In genomic region chr4:5032825-5033224, GRCh38 we compare ENCODE assay signal across 21 cellular contexts. TPM values are rescaled to one million over a fixed set of nuclear protein-coding genes. Genes with fewer than 3 reads are reported as not detected.
DNase-seq lines count a peak whose midpoint lies in the region; FAIRE-seq and TF ChIP-seq lines count a peak whose summit lies in the region.
"Had no signal": no experiment of that assay in that cellular context is flagged by ENCODE, and none has a peak within 500 bp of the region (broad histone marks: within the 10 kb centered on the region; RNA-seq: fewer than 3 reads in every experiment).

No MANE protein-coding gene starts in this region.

- POLR2A ChIA-PET in PC-9 (lab: Charles Lee; ENCODE audit: unreplicated experiment), result no interaction called here

- H3K27me3 ChIP-seq in astrocyte (ENCODE audit: insufficient read depth, low read length) (no peaks in the 10 kb centered on the region), keratinocyte (ENCODE audit: control insufficient read depth, extremely low read depth, insufficient read depth, low read length) (no peaks in the 10 kb centered on the region), subcutaneous abdominal adipose tissue (ENCODE audit: control insufficient read depth in 5 of 5, insufficient read depth in 4 of 5, low read length in 5 of 5) (no peaks in the 10 kb centered on the region), PC-9 (ENCODE audit: insufficient read depth, low read depth) (peaks cover 25% of the 10 kb centered on the region)
- H3K27me3 ChIP-seq: upper lobe of left lung had no signal

- peaks cover 22% of the 10 kb centered on the region for H3K4me1 ChIP-seq in astrocyte (ENCODE audit: insufficient read depth, low read length)
- H3K4me1 ChIP-seq in keratinocyte (ENCODE audit: control insufficient read depth, extremely low read depth, insufficient read depth, low read length), result peaks cover 24% of the 10 kb centered on the region
- H3K4me1 ChIP-seq in subcutaneous abdominal adipose tissue (ENCODE audit: control insufficient read depth in 5 of 5, insufficient read depth in 5 of 5, low read length in 5 of 5), result peaks cover 5 to 50% (median 35%) of the 10 kb centered on the region in 5 donors
- peaks cover 8% of the 10 kb centered on the region; the same call in 1 of the 2 replicates for H3K4me1 ChIP-seq in PC-9 (replicated peaks; ENCODE audit: insufficient read depth)

- H3K36me3 Mint-ChIP-seq in CD14-positive monocyte, result peaks cover 4% of the 10 kb centered on the region in 2 donors
- no peaks in the 10 kb centered on the region for H3K36me3 Mint-ChIP-seq in astrocyte (ENCODE audit: low read depth, unreplicated experiment)
- H3K36me3 Mint-ChIP-seq: CD8-positive, alpha-beta memory T cell had no signal

- H3K4me3 Mint-ChIP-seq in CD14-positive monocyte, result peak overlapping the region; percentile 64 to 80
- H3K4me3 Mint-ChIP-seq in astrocyte (ENCODE audit: unreplicated experiment), result no peak overlapping the region
- H3K4me3 Mint-ChIP-seq: CD8-positive, alpha-beta memory T cell had no signal

- no peaks in the 10 kb centered on the region for H4K20me1 ChIP-seq in astrocyte (ENCODE audit: insufficient read depth, low read length)
- H4K20me1 ChIP-seq in keratinocyte (ENCODE audit: control insufficient read depth, extremely low read depth, insufficient read depth, low read length), result no peaks in the 10 kb centered on the region
- H4K20me1 ChIP-seq in PC-9 (ENCODE audit: insufficient read depth), result no peaks in the 10 kb centered on the region

- TF ChIP-seq CTCF in CD14-positive monocyte (IDR thresholded peaks at IDR 0.05) (no peak), astrocyte (IDR thresholded peaks at IDR 0.05; ENCODE audit: insufficient read depth, low read depth, low read length) (no peak), keratinocyte (optimal IDR thresholded peaks at IDR 0.05 in 1 of 3, IDR thresholded peaks at IDR 0.05 in 1 of 3, conservative IDR thresholded peaks at IDR 0.05 in 1 of 3; ENCODE audit: extremely low read depth in 1 of 3, insufficient read depth in 2 of 3, low read length in 3 of 3) (no peak), PC-9 (conservative IDR thresholded peaks at IDR 0.05) (no peak)

- no peak overlapping the region for H3K4me3 ChIP-seq in astrocyte (ENCODE audit: insufficient read depth, low read depth, low read length)
- H3K4me3 ChIP-seq in keratinocyte (ENCODE audit: control insufficient read depth in 2 of 3, extremely low read depth in 1 of 3, insufficient read depth in 2 of 3, low read depth in 1 of 3, low read length in 3 of 3), result no peak overlapping the region
- peak overlapping the region in 3 of 5 donors; percentile 1 to 19 (median 12) for H3K4me3 ChIP-seq in subcutaneous abdominal adipose tissue (ENCODE audit: low read depth in 1 of 5, low read length in 5 of 5)
- H3K4me3 ChIP-seq in PC-9, result no peak overlapping the region
- H3K4me3 ChIP-seq: upper lobe of left lung had no signal

- DNase-seq in CD14-positive monocyte (ENCODE audit: low spot score) (no peak), astrocyte (ENCODE audit: low read depth) (no peak), keratinocyte (ENCODE audit: low read depth, low spot score) (no peak), NAMALWA (ENCODE audit: low spot score) (no peak), PC-9 (no peak), NK-92 (lab: John Stamatoyannopoulos, UW; ENCODE audit: unreplicated experiment) (no peak)
- DNase-seq: activated CD4-positive, alpha-beta T cell treated with anti-CD3 and anti-CD28 coated beads, Interleukin-2, amount 50 U/mL, for 48 hours; activated CD4-positive, CD25-positive, alpha-beta regulatory T cell; activated gamma-delta T cell treated with Interleukin-2 at 50 U/mL for 16 hours; CD8-positive, alpha-beta memory T cell; DMS53; MM.1S; NCI-H146; NCI-H526 treated with DMSO at 0.1 percent for 48 hours; stimulated activated CD4-positive, alpha-beta T cell treated with anti-CD3 and anti-CD28 coated beads, Interleukin-4, amount 100 ng/mL, for 24 hours; stimulated activated naive CD8-positive, alpha-beta T cell treated with anti-CD3 and anti-CD28 coated beads, Interleukin-15, Interleukin-2, amounts not matched to agents 100 U/mL and 50 U/mL, for 24 hours; T-helper 9 cell; upper lobe of left lung had no signal

- FAIRE-seq in astrocyte (lab: Jason Lieb, UNC) (no peak), keratinocyte (lab: Jason Lieb, UNC) (no peak)
- FAIRE-seq: colon had no signal

- no peaks in the 10 kb centered on the region for H3K9me2 ChIP-seq in PC-9 (ENCODE audit: insufficient read depth)

- H3K4me1 Mint-ChIP-seq in CD14-positive monocyte, result peaks cover 62% of the 10 kb centered on the region
- H3K4me1 Mint-ChIP-seq in astrocyte (ENCODE audit: low read depth, unreplicated experiment), result peaks cover 27% of the 10 kb centered on the region

- H3K9ac ChIP-seq in astrocyte (ENCODE audit: low read length), result no peak overlapping the region
- H3K9ac ChIP-seq in keratinocyte (ENCODE audit: control insufficient read depth, extremely low read depth, insufficient read depth, low read length), result no peak overlapping the region
- H3K9ac ChIP-seq in subcutaneous abdominal adipose tissue (ENCODE audit: low read length in 5 of 5), result no peak overlapping the region

- dilution Hi-C loops in keratinocyte (cut with MboI; ENCODE audit: extremely low pct_ligation_motif_present, low sequenced_read_pairs), result no loop called here

- H3K36me3 ChIP-seq in astrocyte (ENCODE audit: insufficient read depth, low read length), result no peaks in the 10 kb centered on the region
- H3K36me3 ChIP-seq in keratinocyte (ENCODE audit: control insufficient read depth in 2 of 2, extremely low read depth in 1 of 2, insufficient read depth in 2 of 2, low read length in 2 of 2), result no peaks in the 10 kb centered on the region
- no peaks in the 10 kb centered on the region for H3K36me3 ChIP-seq in subcutaneous abdominal adipose tissue (ENCODE audit: control insufficient read depth in 5 of 5, insufficient read depth in 5 of 5, low read length in 5 of 5)
- no peaks in the 10 kb centered on the region for H3K36me3 ChIP-seq in PC-9 (ENCODE audit: low read depth)
- H3K36me3 ChIP-seq: neutrophil, upper lobe of left lung had no signal

- intact Hi-C loops in CD14-positive monocyte (cut with micrococcal nuclease) (no loop called here), PC-9 (cut with micrococcal nuclease; ENCODE audit: unreplicated experiment) (no loop called here)

- BruUV-seq in PC-9 (replicated peaks; lab: Mats Ljungman, UMichigan), result no TSS peak

- H3K4me2 ChIP-seq in astrocyte (ENCODE audit: low read length), result peak overlapping the region; percentile 55
- H3K4me2 ChIP-seq in keratinocyte (ENCODE audit: control insufficient read depth, extremely low read depth, insufficient read depth, low read depth, low read length), result no peak overlapping the region
- H3K4me2 ChIP-seq in PC-9, result no peak overlapping the region

- H3K9me3 ChIP-seq in astrocyte (ENCODE audit: insufficient read depth, low read depth, low read length) (no peaks in the 10 kb centered on the region), keratinocyte (ENCODE audit: control insufficient read depth, low read depth, low read length) (no peaks in the 10 kb centered on the region), subcutaneous abdominal adipose tissue (ENCODE audit: control insufficient read depth in 5 of 5, low read length in 5 of 5) (no peaks in the 10 kb centered on the region), PC-9 (ENCODE audit: insufficient read depth, low read depth) (no peaks in the 10 kb centered on the region)
- H3K9me3 ChIP-seq: neutrophil, upper lobe of left lung had no signal

- no peaks in the 10 kb centered on the region for H3K9me1 ChIP-seq in keratinocyte (ENCODE audit: control insufficient read depth, extremely low read depth, insufficient read depth, low read length)

- H3K27ac Mint-ChIP-seq in CD14-positive monocyte (peak overlapping the region; percentile 80 to 92 (median 91)), astrocyte (ENCODE audit: unreplicated experiment) (no peak overlapping the region)
- H3K27ac Mint-ChIP-seq: CD8-positive, alpha-beta memory T cell had no signal

- no peaks in the 10 kb centered on the region for H3K27me3 Mint-ChIP-seq in CD14-positive monocyte (ENCODE audit: low read depth in 3 of 3)
- H3K27me3 Mint-ChIP-seq in astrocyte (ENCODE audit: low read depth, unreplicated experiment), result peaks cover 16% of the 10 kb centered on the region

- H3K79me2 ChIP-seq in astrocyte (ENCODE audit: insufficient read depth, low read length) (no peaks in the 10 kb centered on the region), keratinocyte (ENCODE audit: control insufficient read depth, insufficient read depth, low read length) (no peaks in the 10 kb centered on the region), PC-9 (ENCODE audit: low read depth) (no peaks in the 10 kb centered on the region)

- CTCF ChIA-PET in PC-9 (lab: Charles Lee), result interaction anchor here (0.5 kb wide), 1 partner anchor 258 kb away, joined by 3 read pairs; no protein-coding TSS in a partner anchor

- H2AFZ ChIP-seq in astrocyte (ENCODE audit: low read depth, low read length) (peak overlapping the region; percentile 74), keratinocyte (ENCODE audit: control insufficient read depth, low read length) (peak overlapping the region; percentile 87), PC-9 (no peak overlapping the region)

- no peaks in the 10 kb centered on the region for H3F3A ChIP-seq in PC-9 (ENCODE audit: insufficient read depth, low read depth)

- no peaks in the 10 kb centered on the region for H3K9me3 Mint-ChIP-seq in CD14-positive monocyte
- H3K9me3 Mint-ChIP-seq in astrocyte (ENCODE audit: unreplicated experiment), result no peaks in the 10 kb centered on the region

- H3K27ac ChIP-seq in astrocyte (ENCODE audit: low read depth, low read length), result no peak overlapping the region
- no peak overlapping the region for H3K27ac ChIP-seq in keratinocyte (ENCODE audit: control insufficient read depth, insufficient read depth, low read length)
- peak overlapping the region; percentile 54 for H3K27ac ChIP-seq in subcutaneous abdominal adipose tissue (ENCODE audit: low read depth, low read length)
- H3K27ac ChIP-seq in PC-9, result no peak overlapping the region
- H3K27ac ChIP-seq: neutrophil had no signal

RNA-seq across cellular contexts. Expression of gene CYTL1, which starts 13.6 kb away (rescaled TPM):
- under 1 TPM in 1 of 2 donors, not detected in 1; 0.56 TPM for polyA plus RNA-seq in CD14-positive monocyte
- total RNA-seq in astrocyte, result 9.2 and 9.6 TPM in 2 replicates
- polyA plus RNA-seq in keratinocyte, result 0.17 to 0.54 TPM (median 0.30 TPM) in 3 replicates
- not detected for polyA plus RNA-seq in keratinocyte (2011; ENCODE audit: low read depth)
- 0.39 and 0.52 TPM in 2 replicates for polyA plus RNA-seq in keratinocyte (2011; cell fraction: cytosol; rRNA removed)
- polyA plus RNA-seq in keratinocyte (2011; cell fraction: nucleus; rRNA removed), result 0.39 TPM in 1 of 2 replicates, not detected in the other
- polyA plus RNA-seq in keratinocyte (2012; ENCODE audit: low replicate concordance), result 0.53 TPM in 1 of 2 replicates, not detected in the other
- polyA minus RNA-seq in keratinocyte, result 0.64 to 1.1 TPM in 2 of 3 replicates, not detected in the other
- polyA minus RNA-seq in keratinocyte (2011; cell fraction: cytosol; rRNA and poly(A)+ RNA removed), result not detected
- polyA minus RNA-seq in keratinocyte (2011; cell fraction: nucleus; rRNA and poly(A)+ RNA removed), result not detected in 2 replicates
- total RNA-seq in PC-9 (2021), result not detected in 2 replicates
- total RNA-seq: CD8-positive, alpha-beta memory T cell had no signal

RNA-seq across cellular contexts. Expression of gene STK32B, which starts 18.5 kb away (rescaled TPM):
- under 1 TPM; 0.61 to 0.75 TPM for polyA plus RNA-seq in CD14-positive monocyte
- 2.1 and 2.9 TPM in 2 replicates for total RNA-seq in astrocyte
- 1.4 to 6.7 TPM (median 3.4 TPM) in 3 replicates for polyA plus RNA-seq in keratinocyte
- 0.56 TPM for polyA plus RNA-seq in keratinocyte (2011; ENCODE audit: low read depth)
- polyA plus RNA-seq in keratinocyte (2011; cell fraction: cytosol; rRNA removed), result 3.0 and 3.6 TPM in 2 replicates
- polyA plus RNA-seq in keratinocyte (2011; cell fraction: nucleus; rRNA removed), result 3.3 and 3.6 TPM in 2 replicates
- 0.37 and 5.4 TPM in 2 replicates for polyA plus RNA-seq in keratinocyte (2012; ENCODE audit: low replicate concordance)
- 1.7 to 9.3 TPM (median 3.5 TPM) in 3 replicates for polyA minus RNA-seq in keratinocyte
- polyA minus RNA-seq in keratinocyte (2011; cell fraction: cytosol; rRNA and poly(A)+ RNA removed), result 3.1 TPM
- polyA minus RNA-seq in keratinocyte (2011; cell fraction: nucleus; rRNA and poly(A)+ RNA removed), result 2.4 and 3.1 TPM in 2 replicates
- not detected in 2 replicates for total RNA-seq in PC-9 (2021)
- total RNA-seq: CD8-positive, alpha-beta memory T cell had no signal
- polyA plus RNA-seq: CD8-positive, alpha-beta memory T cell had no signal

Comparison
In these comparisons a context has a peak if more than half of its experiments do, and no peak if none do; other contexts are left out.
1. H3K4me3 ChIP-seq: peak in subcutaneous abdominal adipose tissue (3 of 5); none in astrocyte (single experiment), keratinocyte (0 of 3) and PC-9 (single experiment).
2. RNA of gene CYTL1, which starts 13.6 kb away (total RNA-seq): 9.2 to 9.6 TPM in astrocyte; not detected in PC-9; every median in the first group is over 10 times any median in the second.